1 cellular context compared by ENCODE assay signal in genomic region chr10:21754410-21755011, GRCh38.
A peak's percentile ranks its signal among the peaks of the same experiment; 100 is the strongest.
TF ChIP-seq lines count a peak whose summit lies in the region.

No MANE protein-coding gene starts in this region.

TF ChIP-seq in HepG2, 621 proteins besides CTCF, POLR2A, EP300 and RAD21 (continued from another document):
- TF ChIP-seq, protein P1, sequence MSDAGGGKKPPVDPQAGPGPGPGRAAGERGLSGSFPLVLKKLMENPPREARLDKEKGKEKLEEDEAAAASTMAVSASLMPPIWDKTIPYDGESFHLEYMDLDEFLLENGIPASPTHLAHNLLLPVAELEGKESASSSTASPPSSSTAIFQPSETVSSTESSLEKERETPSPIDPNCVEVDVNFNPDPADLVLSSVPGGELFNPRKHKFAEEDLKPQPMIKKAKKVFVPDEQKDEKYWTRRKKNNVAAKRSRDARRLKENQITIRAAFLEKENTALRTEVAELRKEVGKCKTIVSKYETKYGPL (CRISPR knock-in tag; IDR thresholded peaks at IDR 0.05): peak; percentile 97
- TF ChIP-seq ZNF124 (CRISPR knock-in tag; IDR thresholded peaks at IDR 0.05) (no peak), PBX2 (CRISPR knock-in tag; IDR thresholded peaks at IDR 0.05) (peak; percentile 78), JUND (CRISPR knock-in tag; IDR thresholded peaks at IDR 0.05) (peak; percentile 36; the same call in 1 of the 2 replicates), ARID5B (CRISPR knock-in tag; IDR thresholded peaks at IDR 0.05) (peak; percentile 83), MEIS2 (CRISPR knock-in tag; IDR thresholded peaks at IDR 0.05) (peak; percentile 79; the same call in 1 of the 2 replicates), RXRA (CRISPR knock-in tag; IDR thresholded peaks at IDR 0.05) (peak; percentile 69), ZFP1 (CRISPR knock-in tag; IDR thresholded peaks at IDR 0.05) (0 out of 2 replicates have a peak, but pooled peaks have one; percentile 40)
